23 cellular contexts compared by ENCODE assay signal in genomic region chr14:22903742-22904087, GRCh38. TPM values are rescaled to one million over a fixed set of nuclear protein-coding genes. Genes with fewer than 3 reads are reported as not detected.
"Had no signal": no experiment of that assay in that cellular context is flagged by ENCODE, and none has a peak within 500 bp of the region (broad histone marks: within the 10 kb centered on the region; RNA-seq: fewer than 3 reads in every experiment).

No MANE protein-coding gene starts in this region.

- H3K27ac ChIP-seq: cardiac muscle cell, tibial nerve had no signal

- H3K9me3 ChIP-seq: mucosa of descending colon, tibial nerve had no signal

- ATAC-seq: activated T-cell treated with anti-CD3 and anti-CD28 coated beads, Interleukin-2, amount 50 U/mL, for 72 hours; left ventricle myocardium superior; mucosa of descending colon; sciatic nerve; stimulated activated naive CD8-positive, alpha-beta T cell treated with anti-CD3 and anti-CD28 coated beads, Interleukin-15, Interleukin-2, amounts not matched to agents 100 U/mL and 50 U/mL, for 24 hours; WTC11 had no signal

- DNase-seq: activated CD4-positive, alpha-beta T cell treated with anti-CD3 and anti-CD28 coated beads, Interleukin-2, amount 50 U/mL, for 48 hours; activated CD8-positive, alpha-beta memory T cell treated with anti-CD3 and anti-CD28 coated beads, Interleukin-2, amount 50 U/mL, for 48 hours; activated effector memory CD4-positive, alpha-beta T cell treated with Interleukin-2 at 50 U/mL for 16 hours; activated naive CD4-positive, alpha-beta T cell treated with anti-CD3 and anti-CD28 coated beads for 36 hours; activated T-cell treated with anti-CD3 and anti-CD28 coated beads, Interleukin-2, amount 50 U/mL, for 72 hours; amygdala; effector CD4-positive, alpha-beta T cell; glutamatergic neuron; left ventricle myocardium superior; mesenchymal stem cell; mucosa of descending colon; nucleus accumbens; stimulated activated naive CD8-positive, alpha-beta T cell treated with anti-CD3 and anti-CD28 coated beads, Interleukin-15, Interleukin-2, amounts not matched to agents 100 U/mL and 50 U/mL, for 24 hours; T-helper 1 cell; T-helper 9 cell had no signal

- H3K4me3 ChIP-seq: cardiac muscle cell, mucosa of descending colon, tibial nerve had no signal

- FAIRE-seq: endometrium, frontal cortex, islet of Langerhans, small intestine had no signal

- H3K27me3 ChIP-seq: cardiac muscle cell, tibial nerve had no signal

RNA-seq across cellular contexts. Expression of gene REM2, which starts 20.7 kb away (rescaled TPM):
- total RNA-seq: left ventricle myocardium superior had no signal
